ENCODE assay signal across 7 cellular contexts in genomic region chr3:72821170-72821781, GRCh38. TPM values are rescaled to one million over a fixed set of nuclear protein-coding genes. Genes with fewer than 3 reads are reported as not detected.
DNase-seq lines count a peak whose midpoint lies in the region; ATAC-seq and TF ChIP-seq lines count a peak whose summit lies in the region.

No MANE protein-coding gene starts in this region.

- H3K27me3 ChIP-seq in lung (ENCODE audit: control insufficient read depth, insufficient read depth) (no peaks in the 10 kb centered on the region), endodermal cell (ENCODE audit: control insufficient read depth, insufficient read depth, low read length, poor library complexity, severe bottlenecking) (no peaks in the 10 kb centered on the region)

- H3K36me3 Mint-ChIP-seq in endodermal cell (ENCODE audit: low read depth): no peaks in the 10 kb centered on the region

- no peak overlapping the region for H3K9ac ChIP-seq in endodermal cell (ENCODE audit: extremely low read depth, low read length, poor library complexity, severe bottlenecking)

- no peak overlapping the region for H3K4me3 Mint-ChIP-seq in endodermal cell

- no peaks in the 10 kb centered on the region for H3K9me3 Mint-ChIP-seq in endodermal cell

- H3K4me3 ChIP-seq in lung (no peak overlapping the region), endodermal cell (ENCODE audit: low read length) (no peak overlapping the region)

- peaks cover 0 to 11% of the 10 kb centered on the region in 2 donors for H3K4me1 ChIP-seq in lung (ENCODE audit: control insufficient read depth in 2 of 2, insufficient read depth in 2 of 2, low read length in 2 of 2)
- peaks cover 9% of the 10 kb centered on the region for H3K4me1 ChIP-seq in endodermal cell (ENCODE audit: control insufficient read depth, insufficient read depth, low read length)

- no peak for TF ChIP-seq CTCF in VCaP (conservative IDR thresholded peaks at IDR 0.05)
- TF ChIP-seq CTCF in lung (IDR thresholded peaks at IDR 0.05; ENCODE audit: control extremely low read depth, extremely low read depth): no peak
- no peak for TF ChIP-seq CTCF in endodermal cell (conservative IDR thresholded peaks at IDR 0.05)

- H3K9me3 ChIP-seq in lung (ENCODE audit: control insufficient read depth in 2 of 2, insufficient read depth in 1 of 2, low read length in 1 of 2) (no peaks in the 10 kb centered on the region), endodermal cell (ENCODE audit: control insufficient read depth, low read length) (no peaks in the 10 kb centered on the region)

- DNase-seq in lung (ENCODE audit: low spot score) (no peak), endodermal cell (no peak), NCI-H1436 (lab: John Stamatoyannopoulos, UW) (no peak), erythroblast (lab: John Stamatoyannopoulos, UW) (no peak)

- peaks cover 5% of the 10 kb centered on the region for H3K4me1 Mint-ChIP-seq in endodermal cell

- peaks cover 0 to 2% of the 10 kb centered on the region in 2 donors for H3K36me3 ChIP-seq in lung (ENCODE audit: control insufficient read depth in 2 of 2, insufficient read depth in 2 of 2, low read length in 2 of 2)
- H3K36me3 ChIP-seq in endodermal cell (ENCODE audit: control insufficient read depth, insufficient read depth, low read length): peaks cover 9% of the 10 kb centered on the region

- H3K27me3 Mint-ChIP-seq in endodermal cell (ENCODE audit: insufficient read depth): no peaks in the 10 kb centered on the region

- WGBS in lung, 2 donors: 17 to 43% methylated on average over 8 of the region's 8 CpGs
- WGBS in endodermal cell (ENCODE audit: insufficient coverage in 1 of 2, insufficient read length in 1 of 2), 2 experiments: 80 to 91% methylated on average over 6 to 8 of the region's 8 CpGs

- peak; percentile 33 for ATAC-seq in GM18519 (IDR thresholded peaks at IDR 0.05; ENCODE audit: low FRiP score, unreplicated experiment)
- ATAC-seq in HG03432 (IDR thresholded peaks at IDR 0.05; ENCODE audit: unreplicated experiment): peak; percentile 19
- ATAC-seq in lung (ENCODE audit: insufficient read depth, low FRiP score): no peak

- H3K27ac Mint-ChIP-seq in endodermal cell: no peak overlapping the region

- TF ChIP-seq POLR2A in erythroblast (IDR thresholded peaks at IDR 0.05; ENCODE audit: low read length): no peak

- H3K27ac ChIP-seq in VCaP (peak overlapping the region; percentile 59; the same call in 1 of the 2 replicates), lung (ENCODE audit: low read depth in 1 of 2, low read length in 1 of 2) (peak overlapping the region; percentile 31 to 90), endodermal cell (ENCODE audit: low read depth, low read length) (no peak overlapping the region)

RNA-seq across cellular contexts. Expression of gene SHQ1, which starts 27.0 kb away (rescaled TPM):
- total RNA-seq in lung (10 to 100 TPM; 23.6 to 25.0 TPM), endodermal cell (10 to 100 TPM; 28.2 to 28.4 TPM)
- 1 to 10 TPM; 7.3 to 8.4 TPM for polyA plus RNA-seq in lung
- polyA plus RNA-seq in endodermal cell (2013, experiment 1 of 2): 14.9 TPM
- polyA plus RNA-seq in endodermal cell (2013, experiment 2 of 2): 15.0 TPM
